7 cellular contexts compared by ENCODE assay signal in the genomic region with DNA sequence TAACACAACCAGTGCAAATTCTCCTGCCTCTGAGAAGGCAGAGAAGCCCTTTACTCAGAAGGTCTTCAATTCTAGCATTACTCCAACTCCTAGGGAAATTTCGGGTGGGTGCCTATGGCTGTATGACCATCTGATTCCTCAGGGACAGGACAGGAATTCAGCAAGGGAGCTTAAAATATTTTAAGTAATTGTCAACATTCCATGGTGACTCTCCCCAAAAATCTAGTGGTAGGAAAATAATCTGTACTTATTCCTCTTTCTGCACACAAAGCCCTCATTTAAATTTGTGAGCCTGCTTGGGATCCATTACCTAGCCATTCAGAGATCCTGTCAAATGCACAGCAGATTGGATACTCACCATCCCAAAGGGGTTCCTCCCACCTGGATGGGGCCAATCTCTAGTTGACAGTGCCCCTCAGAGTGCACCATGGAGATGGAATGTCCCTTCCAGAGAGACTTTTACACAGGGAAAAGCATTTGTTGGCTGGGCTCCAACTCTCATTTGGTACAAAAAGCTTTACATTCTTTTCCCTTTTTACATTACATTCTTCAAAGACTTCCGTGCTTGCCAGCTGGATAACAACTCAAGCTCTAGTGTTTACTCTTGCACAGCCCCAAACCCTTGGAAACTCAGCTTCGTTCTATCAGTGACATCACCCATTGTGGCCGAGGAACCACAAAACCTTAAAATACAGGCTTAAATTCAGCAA. TPM values are rescaled to one million over a fixed set of nuclear protein-coding genes. Genes with fewer than 3 reads are reported as not detected.
DNase-seq lines count a peak whose midpoint lies in the region; ATAC-seq and TF ChIP-seq lines count a peak whose summit lies in the region.
"Had no signal": no experiment of that assay in that cellular context is flagged by ENCODE, and none has a peak within 500 bp of the region (broad histone marks: within the 10 kb centered on the region; RNA-seq: fewer than 3 reads in every experiment).

No MANE protein-coding gene starts in this region.

- no peak overlapping the region for H3K9ac ChIP-seq in PC-3 (ENCODE audit: low read length)
- H3K9ac ChIP-seq in Karpas-422 (ENCODE audit: low read length), result no peak overlapping the region
- no peak overlapping the region for H3K9ac ChIP-seq in MM.1S (ENCODE audit: low read length)

- TF ChIP-seq CTCF in 22Rv1 (IDR thresholded peaks at IDR 0.05), result no peak
- TF ChIP-seq CTCF in PC-3 (conservative IDR thresholded peaks at IDR 0.05; ENCODE audit: low read depth, low read length), result no peak
- TF ChIP-seq CTCF in MM.1S (IDR thresholded peaks at IDR 0.05; ENCODE audit: low read length), result no peak

- CTCF ChIA-PET in PC-3 (lab: Charles Lee), result no interaction called here

- peaks cover 8% of the 10 kb centered on the region; the same call in 1 of the 2 replicates for H3K4me1 ChIP-seq in PC-3 (ENCODE audit: insufficient read depth, low read length)
- H3K4me1 ChIP-seq in right cardiac atrium (ENCODE audit: control insufficient read depth, insufficient read depth, low read length), result peaks cover 14% of the 10 kb centered on the region
- H3K4me1 ChIP-seq in Karpas-422 (ENCODE audit: low read length), result peaks cover 26% of the 10 kb centered on the region
- H3K4me1 ChIP-seq in MM.1S (ENCODE audit: low read length), result peaks cover 5% of the 10 kb centered on the region; the same call in 1 of the 2 replicates

- H3K27ac ChIP-seq in 22Rv1, result peak overlapping the region; percentile 14; the same call in 1 of the 2 replicates
- no peak overlapping the region for H3K27ac ChIP-seq in PC-3 (ENCODE audit: low read length)
- H3K27ac ChIP-seq in right cardiac atrium (ENCODE audit: low read length), result peak overlapping the region; percentile 65
- H3K27ac ChIP-seq in Karpas-422 (ENCODE audit: low read length), result no peak overlapping the region
- H3K27ac ChIP-seq in MM.1S (ENCODE audit: low read length), result no peak overlapping the region

- H3K9me3 ChIP-seq in PC-3 (ENCODE audit: low read length) (no peaks in the 10 kb centered on the region), right cardiac atrium (ENCODE audit: control insufficient read depth, low read length) (no peaks in the 10 kb centered on the region), Karpas-422 (ENCODE audit: low read length) (no peaks in the 10 kb centered on the region), MM.1S (replicated peaks; ENCODE audit: insufficient read depth, low read length) (no peaks in the 10 kb centered on the region)

- H2AFZ ChIP-seq in PC-3 (ENCODE audit: low read length), result no peak overlapping the region
- H2AFZ ChIP-seq in Karpas-422 (ENCODE audit: low read length), result no peak overlapping the region
- H2AFZ ChIP-seq in MM.1S (ENCODE audit: low read length), result no peak overlapping the region

- no TSS peak for BruUV-seq in PC-3 (replicated peaks; lab: Mats Ljungman, UMichigan)

- 40% methylated on average over 4 of the region's 4 CpGs for WGBS in right cardiac atrium

- H3K4me3 ChIP-seq in PC-3 (ENCODE audit: low read length) (no peak overlapping the region), right cardiac atrium (ENCODE audit: low read length) (no peak overlapping the region), Karpas-422 (ENCODE audit: low read length) (no peak overlapping the region), MM.1S (ENCODE audit: low read length) (no peak overlapping the region)

- peaks cover 17% of the 10 kb centered on the region for H3K79me2 ChIP-seq in PC-3 (ENCODE audit: low read length)
- peaks cover 18% of the 10 kb centered on the region for H3K79me2 ChIP-seq in Karpas-422 (ENCODE audit: low read length)
- H3K79me2 ChIP-seq in MM.1S (ENCODE audit: low read length), result peaks cover 5% of the 10 kb centered on the region; the same call in 1 of the 2 replicates

- H4K20me1 ChIP-seq in PC-3 (ENCODE audit: low read length) (no peaks in the 10 kb centered on the region), Karpas-422 (ENCODE audit: insufficient read depth, low read depth, low read length) (no peaks in the 10 kb centered on the region), MM.1S (ENCODE audit: insufficient read depth, low read length) (no peaks in the 10 kb centered on the region)

- no peaks in the 10 kb centered on the region for H3K9me2 ChIP-seq in PC-3 (replicated peaks; ENCODE audit: low read length)
- no peaks in the 10 kb centered on the region for H3K9me2 ChIP-seq in Karpas-422 (replicated peaks; ENCODE audit: insufficient read depth, low read length)
- no peaks in the 10 kb centered on the region for H3K9me2 ChIP-seq in MM.1S (replicated peaks; ENCODE audit: insufficient read depth, low read length)

- DNase-seq in PC-3, result no peak
- DNase-seq in right cardiac atrium, result no peak
- DNase-seq in NCI-H1436 treated with DMSO at 0.1 percent for 48 hours (lab: John Stamatoyannopoulos, UW), result no peak
- no peak for DNase-seq in Karpas-422
- no peak for DNase-seq in MM.1S
- DNase-seq: activated CD4-positive, alpha-beta memory T cell treated with anti-CD3 and anti-CD28 coated beads for 36 hours had no signal

- H3K27me3 ChIP-seq in PC-3 (ENCODE audit: low read length) (no peaks in the 10 kb centered on the region), right cardiac atrium (ENCODE audit: control insufficient read depth, insufficient read depth) (no peaks in the 10 kb centered on the region), Karpas-422 (ENCODE audit: low read length) (no peaks in the 10 kb centered on the region), MM.1S (replicated peaks; ENCODE audit: insufficient read depth, low read length) (no peaks in the 10 kb centered on the region)

- no peaks in the 10 kb centered on the region for H3F3A ChIP-seq in PC-3 (ENCODE audit: low read length, unreplicated experiment)
- 0 out of 2 replicates have a peak, but pooled peaks cover 6% of the 10 kb centered on the region for H3F3A ChIP-seq in MM.1S (ENCODE audit: insufficient read depth, low read length)

- no peak for ATAC-seq in PC-3
- ATAC-seq in right cardiac atrium, result no peak

- peak overlapping the region; percentile 20; the same call in 1 of the 2 replicates for H3K4me2 ChIP-seq in PC-3 (ENCODE audit: low read length)
- no peak overlapping the region for H3K4me2 ChIP-seq in Karpas-422 (ENCODE audit: low read depth, low read length, poor library complexity, severe bottlenecking)
- no peak overlapping the region for H3K4me2 ChIP-seq in MM.1S (ENCODE audit: low read depth, low read length)

- H3K36me3 ChIP-seq in PC-3 (ENCODE audit: low read depth, low read length) (peaks cover 5% of the 10 kb centered on the region; the same call in 1 of the 2 replicates), Karpas-422 (ENCODE audit: insufficient read depth, low read length) (peaks cover 13% of the 10 kb centered on the region; the same call in 1 of the 2 replicates), MM.1S (replicated peaks; ENCODE audit: insufficient read depth, low read length) (no peaks in the 10 kb centered on the region; the same call in 1 of the 2 replicates)

- intact Hi-C loops in PC-3 (cut with micrococcal nuclease), result no loop called here
- intact Hi-C loops in right cardiac atrium (cut with DNase I), result no loop called here

- POLR2A ChIA-PET in PC-3 (lab: Charles Lee; ENCODE audit: unreplicated experiment), result interaction anchor here (0.6 to 0.7 kb wide), 2 partner anchors 13 to 104 kb away, joined by 3 to 5 read pairs; no protein-coding TSS in a partner anchor

RNA-seq across cellular contexts. Expression of gene TMEM150A, which starts 3.1 kb away (rescaled TPM):
- total RNA-seq in PC-3 (2014; rRNA removed) (3.9 and 4.9 TPM in 2 replicates), right cardiac atrium (10 to 100 TPM; 14.5 to 17.5 (median 16.5) TPM)
- 19.0 TPM for polyA plus RNA-seq in right cardiac atrium
- total RNA-seq in Karpas-422 (2014; rRNA removed; shearing (Covaris generic); ENCODE audit: low replicate concordance), result 13.3 and 17.2 TPM in 2 replicates

RNA-seq across cellular contexts. Expression of gene C2orf68, which starts 6.3 kb away (rescaled TPM):
- total RNA-seq in PC-3 (2014; rRNA removed) (26.6 and 27.6 TPM in 2 replicates), right cardiac atrium (10 to 100 TPM; 25.0 to 31.9 (median 27.9) TPM)
- 28.1 TPM for polyA plus RNA-seq in right cardiac atrium
- 69.1 and 111 TPM in 2 replicates for total RNA-seq in Karpas-422 (2014; rRNA removed; shearing (Covaris generic); ENCODE audit: low replicate concordance)

RNA-seq across cellular contexts. Expression of gene RNF181, which starts 10.0 kb away (rescaled TPM):
- total RNA-seq in PC-3 (2014; rRNA removed), result 170 and 225 TPM in 2 replicates
- 100 to 1,000 TPM in 2 of 4 donors, 10 to 100 TPM in 2; 96.1 to 111 (median 102) TPM for total RNA-seq in right cardiac atrium
- polyA plus RNA-seq in right cardiac atrium, result 169 TPM
- total RNA-seq in Karpas-422 (2014; rRNA removed; shearing (Covaris generic); ENCODE audit: low replicate concordance), result 332 and 398 TPM in 2 replicates

RNA-seq across cellular contexts. Expression of gene USP39, which starts 10.4 kb away (rescaled TPM):
- total RNA-seq in PC-3 (2014; rRNA removed) (179 and 278 TPM in 2 replicates), right cardiac atrium (10 to 100 TPM; 30.8 to 33.1 (median 32.0) TPM)
- 29.6 TPM for polyA plus RNA-seq in right cardiac atrium
- total RNA-seq in Karpas-422 (2014; rRNA removed; shearing (Covaris generic); ENCODE audit: low replicate concordance), result 111 and 118 TPM in 2 replicates

RNA-seq across cellular contexts. Expression of gene VAMP5, which starts 21.3 kb away (rescaled TPM):
- 0.40 TPM in 1 of 2 replicates, not detected in the other for total RNA-seq in PC-3 (2014; rRNA removed)
- 100 to 1,000 TPM in 1 of 4 donors, 10 to 100 TPM in 3; 79.1 to 113 (median 81.1) TPM for total RNA-seq in right cardiac atrium
- 127 TPM for polyA plus RNA-seq in right cardiac atrium
- total RNA-seq in Karpas-422 (2014; rRNA removed; shearing (Covaris generic); ENCODE audit: low replicate concordance), result 0.29 TPM in 1 of 2 replicates, not detected in the other

Comparison
In these comparisons a context has a peak if more than half of its experiments do, and no peak if none do; other contexts are left out.
1. H3K27ac ChIP-seq: peak in 22Rv1 (single experiment) and right cardiac atrium (single experiment); none in PC-3 (single experiment), Karpas-422 (single experiment) and MM.1S (single experiment).